ENCODE assay signal across 22 cellular contexts in genomic region chr7:13832346-13832745, GRCh38.
"Had no signal": no experiment of that assay in that cellular context is flagged by ENCODE, and none has a peak within 500 bp of the region (broad histone marks: within the 10 kb centered on the region; RNA-seq: fewer than 3 reads in every experiment).

No MANE protein-coding gene starts in this region.

- H3K9me3 ChIP-seq: ascending aorta, mucosa of descending colon, right lobe of liver, stomach, suprapubic skin, transverse colon had no signal

- H3K27ac ChIP-seq: ascending aorta, brain microvascular endothelial cell, right lobe of liver, stomach, suprapubic skin, transverse colon had no signal

- FAIRE-seq: small intestine, urothelium cell line had no signal

- H3K4me3 ChIP-seq: ascending aorta, mucosa of descending colon, right lobe of liver, stomach, suprapubic skin, transverse colon had no signal

- H3K4me1 ChIP-seq: ascending aorta, right lobe of liver, stomach had no signal

- H3K36me3 ChIP-seq: ascending aorta, brain microvascular endothelial cell, right lobe of liver, stomach, suprapubic skin, transverse colon had no signal

- ATAC-seq: activated CD8-positive, alpha-beta T cell treated with anti-CD3 and anti-CD28 coated beads, Interleukin-2, amount 10 ng/mL, durations not matched to agents 7 days and 5 days; mucosa of descending colon; right lobe of liver; stimulated activated memory B cell treated with anti-CD40 and anti-IgM and Interleukin-4, amounts not matched to agents 10 μg/mL and 1 μg/mL and 100 μg/mL, for 72 hours had no signal

- H3K27me3 ChIP-seq: ascending aorta, brain microvascular endothelial cell, right lobe of liver, stomach, suprapubic skin, transverse colon had no signal

- DNase-seq: activated CD4-positive, alpha-beta T cell treated with anti-CD3 and anti-CD28 coated beads for 1 hour; activated CD4-positive, alpha-beta T cell treated with anti-CD3 and anti-CD28 coated beads, Interleukin-2, amount 50 U/mL, for 1 hour; activated CD8-positive, alpha-beta T cell treated with anti-CD3 and anti-CD28 coated beads, Interleukin-2, amount 10 ng/mL, durations not matched to agents 7 days and 5 days; activated gamma-delta T cell treated with Interleukin-2 at 50 U/mL for 16 hours; brain microvascular endothelial cell; central memory CD4-positive, alpha-beta T cell; cortex of kidney; erythroblast; hippocampal formation; mesendoderm; mucosa of descending colon; nephron progenitor cell; right lobe of liver; small intestine; stimulated activated CD4-positive, alpha-beta T cell treated with anti-CD3 and anti-CD28 coated beads, Interleukin-15, amount 100 ng/mL, for 24 hours; stomach; T-helper 9 cell; transverse colon had no signal
